Comparison of ENCODE assay signal across 12 cellular contexts in genomic region chr6:146358341-146359046, GRCh38.
A peak's percentile ranks its signal among the peaks of the same experiment; 100 is the strongest.
DNase-seq lines count a peak whose midpoint lies in the region; ATAC-seq and TF ChIP-seq lines count a peak whose summit lies in the region.
"Had no signal": no experiment of that assay in that cellular context is flagged by ENCODE, and none has a peak within 500 bp of the region (broad histone marks: within the 10 kb centered on the region; RNA-seq: fewer than 3 reads in every experiment).

No MANE protein-coding gene starts in this region.

- no peaks in the 10 kb centered on the region for H3K4me1 ChIP-seq in Caco-2
- H3K4me1 ChIP-seq: upper lobe of right lung had no signal

- TF ChIP-seq CTCF in natural killer cell (IDR thresholded peaks at IDR 0.05) (no peak), Caco-2 (IDR thresholded peaks at IDR 0.05; ENCODE audit: insufficient read depth in 1 of 2, low read depth in 1 of 2, low read length in 1 of 2, severe bottlenecking in 1 of 2, unreplicated experiment in 1 of 2) (no peak)

- CTCF ChIA-PET in Caco-2 (lab: Charles Lee), result no interaction called here

- H3K9me3 ChIP-seq in Caco-2, result no peaks in the 10 kb centered on the region
- H3K9me3 ChIP-seq: upper lobe of right lung had no signal

- H3K4me1 Mint-ChIP-seq in natural killer cell treated with Interleukin-12 subunit alpha and Interleukin-12 subunit beta and Interleukin-15 and Interleukin-18, amount 100 ng/mL, for 72 hours (ENCODE audit: low read depth in 2 of 2), result peaks cover 0 to 6% of the 10 kb centered on the region in 2 donors
- H3K4me1 Mint-ChIP-seq in natural killer cell (no peaks in the 10 kb centered on the region), Caco-2 (ENCODE audit: low read depth, unreplicated experiment) (no peaks in the 10 kb centered on the region)
- H3K4me1 Mint-ChIP-seq in activated T-helper 1 cell treated with anti-CD3 and anti-CD28 coated beads, Interleukin-12 subunit alpha, Interleukin-12 subunit beta, Interleukin-2, Interleukin-4 antibody, amounts not matched to agents 30 ng/mL and 10 ng/mL and 1 ng/mL, durations not matched to agents 14 hours and 24 hours and 36 hours (ENCODE audit: low read depth), result peaks cover 13% of the 10 kb centered on the region
- H3K4me1 Mint-ChIP-seq: CD8-positive, alpha-beta memory T cell; T-cell had no signal

- peak overlapping the region; percentile 9 to 12 for H3K27ac Mint-ChIP-seq in natural killer cell treated with Interleukin-12 subunit alpha and Interleukin-12 subunit beta and Interleukin-15 and Interleukin-18, amount 100 ng/mL, for 72 hours
- H3K27ac Mint-ChIP-seq in natural killer cell (no peak overlapping the region), Caco-2 (ENCODE audit: unreplicated experiment) (no peak overlapping the region)
- peak overlapping the region; percentile 74 for H3K27ac Mint-ChIP-seq in activated T-helper 1 cell treated with anti-CD3 and anti-CD28 coated beads, Interleukin-12 subunit alpha, Interleukin-12 subunit beta, Interleukin-2, Interleukin-4 antibody, amounts not matched to agents 30 ng/mL and 10 ng/mL and 1 ng/mL, durations not matched to agents 14 hours and 24 hours and 36 hours
- H3K27ac Mint-ChIP-seq: CD8-positive, alpha-beta memory T cell; T-cell had no signal

- peak overlapping the region; percentile 0 for H3K4me3 Mint-ChIP-seq in natural killer cell treated with Interleukin-12 subunit alpha and Interleukin-12 subunit beta and Interleukin-15 and Interleukin-18, amount 100 ng/mL, for 72 hours
- H3K4me3 Mint-ChIP-seq in natural killer cell (no peak overlapping the region), Caco-2 (ENCODE audit: unreplicated experiment) (no peak overlapping the region)
- H3K4me3 Mint-ChIP-seq in activated T-helper 1 cell treated with anti-CD3 and anti-CD28 coated beads, Interleukin-12 subunit alpha, Interleukin-12 subunit beta, Interleukin-2, Interleukin-4 antibody, amounts not matched to agents 30 ng/mL and 10 ng/mL and 1 ng/mL, durations not matched to agents 14 hours and 24 hours and 36 hours, result no peak overlapping the region
- H3K4me3 Mint-ChIP-seq: CD8-positive, alpha-beta memory T cell; T-cell had no signal

- H3K36me3 ChIP-seq in Caco-2 (ENCODE audit: control insufficient read depth, insufficient read depth, low read length), result no peaks in the 10 kb centered on the region
- H3K36me3 ChIP-seq: upper lobe of right lung had no signal

- no peak for DNase-seq in natural killer cell treated with Interleukin-12 subunit alpha and Interleukin-12 subunit beta and Interleukin-15 and Interleukin-18, amount 100 ng/mL, for 72 hours (ENCODE audit: low spot score)
- DNase-seq in natural killer cell (no peak), glomerular endothelial cell (ENCODE audit: extremely low read depth, low read depth, low spot score) (peak; percentile 34), Caco-2 (no peak), NCI-H2107 treated with DMSO at 0.1 percent for 48 hours (lab: John Stamatoyannopoulos, UW; ENCODE audit: unreplicated experiment) (no peak), GM19240 (ENCODE audit: insufficient read length, low spot score) (no peak)
- no peak for DNase-seq in activated T-helper 1 cell treated with anti-CD3 and anti-CD28 coated beads, Interleukin-12 subunit alpha, Interleukin-12 subunit beta, Interleukin-2, Interleukin-4 antibody, amounts not matched to agents 30 ng/mL and 10 ng/mL and 1 ng/mL, durations not matched to agents 14 hours and 24 hours and 36 hours (ENCODE audit: low spot score)
- DNase-seq: CD8-positive, alpha-beta memory T cell; NCI-H510A treated with DMSO at 0.1 percent for 48 hours; T-cell; upper lobe of right lung had no signal

- no peaks in the 10 kb centered on the region for H3K36me3 Mint-ChIP-seq in natural killer cell treated with Interleukin-12 subunit alpha and Interleukin-12 subunit beta and Interleukin-15 and Interleukin-18, amount 100 ng/mL, for 72 hours
- H3K36me3 Mint-ChIP-seq in natural killer cell, result no peaks in the 10 kb centered on the region
- no peaks in the 10 kb centered on the region for H3K36me3 Mint-ChIP-seq in activated T-helper 1 cell treated with anti-CD3 and anti-CD28 coated beads, Interleukin-12 subunit alpha, Interleukin-12 subunit beta, Interleukin-2, Interleukin-4 antibody, amounts not matched to agents 30 ng/mL and 10 ng/mL and 1 ng/mL, durations not matched to agents 14 hours and 24 hours and 36 hours (ENCODE audit: low read depth)
- no peaks in the 10 kb centered on the region for H3K36me3 Mint-ChIP-seq in Caco-2 (ENCODE audit: insufficient read depth, unreplicated experiment)
- H3K36me3 Mint-ChIP-seq: CD8-positive, alpha-beta memory T cell; T-cell had no signal

- BruUV-seq in Caco-2 (replicated peaks; lab: Mats Ljungman, UMichigan), result no TSS peak

- H3K9me3 Mint-ChIP-seq in natural killer cell treated with Interleukin-12 subunit alpha and Interleukin-12 subunit beta and Interleukin-15 and Interleukin-18, amount 100 ng/mL, for 72 hours, result peaks cover 10% of the 10 kb centered on the region
- H3K9me3 Mint-ChIP-seq in natural killer cell, result peaks cover 5 to 12% of the 10 kb centered on the region in 2 donors
- no peaks in the 10 kb centered on the region for H3K9me3 Mint-ChIP-seq in activated T-helper 1 cell treated with anti-CD3 and anti-CD28 coated beads, Interleukin-12 subunit alpha, Interleukin-12 subunit beta, Interleukin-2, Interleukin-4 antibody, amounts not matched to agents 30 ng/mL and 10 ng/mL and 1 ng/mL, durations not matched to agents 14 hours and 24 hours and 36 hours
- no peaks in the 10 kb centered on the region for H3K9me3 Mint-ChIP-seq in Caco-2 (ENCODE audit: unreplicated experiment)
- H3K9me3 Mint-ChIP-seq: CD8-positive, alpha-beta memory T cell had no signal

- H3K4me3 ChIP-seq in Caco-2 (ENCODE audit: low read depth, low read length), result no peak overlapping the region
- H3K4me3 ChIP-seq: upper lobe of right lung had no signal

- intact Hi-C loops in natural killer cell (cut with micrococcal nuclease), result no loop called here
- intact Hi-C loops in activated T-helper 1 cell treated with anti-CD3 and anti-CD28 coated beads, Interleukin-12 subunit alpha, Interleukin-12 subunit beta, Interleukin-2, Interleukin-4 antibody, amounts not matched to agents 30 ng/mL and 10 ng/mL and 1 ng/mL, durations not matched to agents 14 hours and 24 hours and 36 hours (cut with micrococcal nuclease), result loop anchor here (5.0 kb wide), 1 partner anchor 396 kb away; the partner anchor contains the start of gene SHPRH
- intact Hi-C loops in Caco-2 (cut with micrococcal nuclease; ENCODE audit: unreplicated experiment), result no loop called here

- no peak for ATAC-seq in natural killer cell treated with Interleukin-12 subunit alpha and Interleukin-12 subunit beta and Interleukin-15 and Interleukin-18, amount 100 ng/mL, for 72 hours
- no peak for ATAC-seq in natural killer cell
- no peak for ATAC-seq in GM18502 (IDR thresholded peaks at IDR 0.05; ENCODE audit: poor library complexity, unreplicated experiment)
- ATAC-seq: T-cell had no signal

- no peaks in the 10 kb centered on the region for H3K27me3 ChIP-seq in Caco-2 (replicated peaks; ENCODE audit: control insufficient read depth, insufficient read depth, low read length)
- H3K27me3 ChIP-seq: upper lobe of right lung had no signal

- POLR2A ChIA-PET in Caco-2 (lab: Charles Lee), result no interaction called here

- H3K27me3 Mint-ChIP-seq in natural killer cell treated with Interleukin-12 subunit alpha and Interleukin-12 subunit beta and Interleukin-15 and Interleukin-18, amount 100 ng/mL, for 72 hours, result no peaks in the 10 kb centered on the region
- H3K27me3 Mint-ChIP-seq in natural killer cell (ENCODE audit: low read depth in 2 of 2), result no peaks in the 10 kb centered on the region
- H3K27me3 Mint-ChIP-seq in activated T-helper 1 cell treated with anti-CD3 and anti-CD28 coated beads, Interleukin-12 subunit alpha, Interleukin-12 subunit beta, Interleukin-2, Interleukin-4 antibody, amounts not matched to agents 30 ng/mL and 10 ng/mL and 1 ng/mL, durations not matched to agents 14 hours and 24 hours and 36 hours (ENCODE audit: insufficient read depth), result no peaks in the 10 kb centered on the region
- peaks cover 8% of the 10 kb centered on the region for H3K27me3 Mint-ChIP-seq in Caco-2 (ENCODE audit: insufficient read depth, unreplicated experiment)
- H3K27me3 Mint-ChIP-seq: CD8-positive, alpha-beta memory T cell; T-cell had no signal

Comparison
In these comparisons a context has a peak if more than half of its experiments do, and no peak if none do; other contexts are left out.
1. H3K27ac Mint-ChIP-seq: peak in natural killer cell treated with Interleukin-12 subunit alpha and Interleukin-12 subunit beta and Interleukin-15 and Interleukin-18, amount 100 ng/mL, for 72 hours (2 of 2) and activated T-helper 1 cell treated with anti-CD3 and anti-CD28 coated beads, Interleukin-12 subunit alpha, Interleukin-12 subunit beta, Interleukin-2, Interleukin-4 antibody, amounts not matched to agents 30 ng/mL and 10 ng/mL and 1 ng/mL, durations not matched to agents 14 hours and 24 hours and 36 hours (single experiment); none in natural killer cell (0 of 2) and Caco-2 (single experiment).